Comparison of ENCODE assay signal across 9 cellular contexts in the genomic region with DNA sequence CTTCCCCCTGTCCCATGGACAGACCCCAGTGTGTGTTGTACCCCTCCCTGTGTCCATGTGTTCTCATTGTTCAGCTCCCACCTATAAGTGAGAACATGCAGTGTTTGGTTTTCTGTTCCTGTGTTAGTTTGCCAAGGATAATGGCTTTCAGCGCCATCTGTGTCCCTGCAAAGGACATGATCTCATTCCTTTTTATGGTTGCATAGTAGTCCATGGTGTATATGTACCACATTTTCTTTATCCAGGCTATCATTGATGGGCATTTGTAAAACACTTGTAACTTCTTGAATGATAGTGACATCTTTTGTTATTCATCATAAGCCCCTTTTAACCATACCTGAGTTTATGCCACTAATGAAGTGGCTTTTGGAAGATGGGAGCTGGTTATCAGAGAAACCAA. TPM values are rescaled to one million over a fixed set of nuclear protein-coding genes. Genes with fewer than 3 reads are reported as not detected.
DNase-seq lines count a peak whose midpoint lies in the region; ATAC-seq and TF ChIP-seq lines count a peak whose summit lies in the region.
"Not testable (repeated sequence)": the region's sequence is repeated elsewhere in the genome, so short reads cannot be mapped to it uniquely, and the experiment has no call there.
"Had no signal": no experiment of that assay in that cellular context is flagged by ENCODE, and none has a peak within 500 bp of the region (broad histone marks: within the 10 kb centered on the region; RNA-seq: fewer than 3 reads in every experiment).

No MANE protein-coding gene starts in this region.

- H3K27me3 ChIP-seq in CD4-positive, alpha-beta T cell (ENCODE audit: control insufficient read depth, insufficient read depth, low read length) = not testable (repeated sequence)

- not testable (repeated sequence) for ATAC-seq in CD4-positive, alpha-beta T cell (ENCODE audit: poor library complexity); SK-N-SH treated with all-trans-retinoic acid at 6 μM for 48 hours; memory B cell (ENCODE audit: low read depth)

- H3K4me1 Mint-ChIP-seq in CD4-positive, alpha-beta T cell (ENCODE audit: low read depth) = peaks cover 31% of the 10 kb centered on the region
- peaks cover 17% of the 10 kb centered on the region for H3K4me1 Mint-ChIP-seq in activated T-helper 2 cell treated with anti-CD3 and anti-CD28 coated beads, Interferon-gamma antibody, Interleukin-2, Interleukin-4, amounts not matched to agents 10 μg/mL and 5 μg/mL and 100 μg/mL, durations not matched to agents 14 hours and 24 hours and 36 hours (ENCODE audit: low read depth)
- H3K4me1 Mint-ChIP-seq in dendritic cell treated with granulocyte-macrophage colony-stimulating factor and Interleukin-4, amounts not matched to agents 40 ng/mL and 50 ng/mL, for 4 days (ENCODE audit: low read depth) = peaks cover 21% of the 10 kb centered on the region
- not testable (repeated sequence) for H3K4me1 Mint-ChIP-seq in memory B cell
- peaks cover 23% of the 10 kb centered on the region for H3K4me1 Mint-ChIP-seq in neural crest cell
- H3K4me1 Mint-ChIP-seq in type B pancreatic cell (ENCODE audit: unreplicated experiment) = peaks cover 17% of the 10 kb centered on the region

- CTCF ChIA-PET in CD4-positive, alpha-beta T cell (lab: Charles Lee) = interaction anchor here (1.2 to 2.0 kb wide), 2 partner anchors 21 to 140 kb away, joined by 4 to 9 read pairs; no protein-coding TSS in a partner anchor

- H3K27me3 Mint-ChIP-seq in CD4-positive, alpha-beta T cell; dendritic cell treated with granulocyte-macrophage colony-stimulating factor and Interleukin-4, amounts not matched to agents 40 ng/mL and 50 ng/mL, for 4 days; memory B cell: not testable (repeated sequence)
- peaks cover 20% of the 10 kb centered on the region for H3K27me3 Mint-ChIP-seq in activated T-helper 2 cell treated with anti-CD3 and anti-CD28 coated beads, Interferon-gamma antibody, Interleukin-2, Interleukin-4, amounts not matched to agents 10 μg/mL and 5 μg/mL and 100 μg/mL, durations not matched to agents 14 hours and 24 hours and 36 hours (ENCODE audit: low read depth)
- H3K27me3 Mint-ChIP-seq in neural crest cell (ENCODE audit: low read depth) (peaks cover 46% of the 10 kb centered on the region), type B pancreatic cell (peaks cover 41% of the 10 kb centered on the region)

- not testable (repeated sequence) for DNase-seq in CD4-positive, alpha-beta T cell; activated T-helper 2 cell treated with anti-CD3 and anti-CD28 coated beads, Interferon-gamma antibody, Interleukin-2, Interleukin-4, amounts not matched to agents 10 μg/mL and 5 μg/mL and 100 μg/mL, durations not matched to agents 14 hours and 24 hours and 36 hours (ENCODE audit: low spot score); memory B cell (ENCODE audit: low spot score in 2 of 2); neural crest cell (ENCODE audit: low read depth, low spot score); type B pancreatic cell (ENCODE audit: extremely low spot score, unreplicated experiment)

- H3K27ac Mint-ChIP-seq in CD4-positive, alpha-beta T cell = peak overlapping the region; percentile 69
- not testable (repeated sequence) for H3K27ac Mint-ChIP-seq in activated T-helper 2 cell treated with anti-CD3 and anti-CD28 coated beads, Interferon-gamma antibody, Interleukin-2, Interleukin-4, amounts not matched to agents 10 μg/mL and 5 μg/mL and 100 μg/mL, durations not matched to agents 14 hours and 24 hours and 36 hours; memory B cell; neural crest cell (ENCODE audit: unreplicated experiment)
- H3K27ac Mint-ChIP-seq in dendritic cell treated with granulocyte-macrophage colony-stimulating factor and Interleukin-4, amounts not matched to agents 40 ng/mL and 50 ng/mL, for 4 days = peak overlapping the region; percentile 50
- peak overlapping the region; percentile 48 for H3K27ac Mint-ChIP-seq in type B pancreatic cell

- H3K9me3 Mint-ChIP-seq in CD4-positive, alpha-beta T cell; activated T-helper 2 cell treated with anti-CD3 and anti-CD28 coated beads, Interferon-gamma antibody, Interleukin-2, Interleukin-4, amounts not matched to agents 10 μg/mL and 5 μg/mL and 100 μg/mL, durations not matched to agents 14 hours and 24 hours and 36 hours; dendritic cell treated with granulocyte-macrophage colony-stimulating factor and Interleukin-4, amounts not matched to agents 40 ng/mL and 50 ng/mL, for 4 days; memory B cell; neural crest cell; type B pancreatic cell: not testable (repeated sequence)

- not testable (repeated sequence) for TF ChIP-seq CTCF in CD4-positive, alpha-beta T cell (IDR thresholded peaks at IDR 0.05); neural crest cell (conservative IDR thresholded peaks at IDR 0.05); type B pancreatic cell (conservative IDR thresholded peaks at IDR 0.05)

- H3K4me3 Mint-ChIP-seq in CD4-positive, alpha-beta T cell = peak overlapping the region; percentile 70
- H3K4me3 Mint-ChIP-seq in activated T-helper 2 cell treated with anti-CD3 and anti-CD28 coated beads, Interferon-gamma antibody, Interleukin-2, Interleukin-4, amounts not matched to agents 10 μg/mL and 5 μg/mL and 100 μg/mL, durations not matched to agents 14 hours and 24 hours and 36 hours (ENCODE audit: low read depth) = peak overlapping the region; percentile 11
- H3K4me3 Mint-ChIP-seq in dendritic cell treated with granulocyte-macrophage colony-stimulating factor and Interleukin-4, amounts not matched to agents 40 ng/mL and 50 ng/mL, for 4 days = not testable (repeated sequence)
- H3K4me3 Mint-ChIP-seq in memory B cell (peak overlapping the region; percentile 27), neural crest cell (peak overlapping the region; percentile 73), type B pancreatic cell (peak overlapping the region; percentile 18)

- POLR2A ChIA-PET in CD4-positive, alpha-beta T cell (lab: Charles Lee) = not testable (repeated sequence)

- not testable (repeated sequence) for H3K9me3 ChIP-seq in CD4-positive, alpha-beta T cell (ENCODE audit: control insufficient read depth, low read length)

- peaks cover 23% of the 10 kb centered on the region for H3K36me3 Mint-ChIP-seq in CD4-positive, alpha-beta T cell (ENCODE audit: low read depth)
- peaks cover 22% of the 10 kb centered on the region for H3K36me3 Mint-ChIP-seq in activated T-helper 2 cell treated with anti-CD3 and anti-CD28 coated beads, Interferon-gamma antibody, Interleukin-2, Interleukin-4, amounts not matched to agents 10 μg/mL and 5 μg/mL and 100 μg/mL, durations not matched to agents 14 hours and 24 hours and 36 hours (ENCODE audit: low read depth)
- peaks cover 20% of the 10 kb centered on the region for H3K36me3 Mint-ChIP-seq in dendritic cell treated with granulocyte-macrophage colony-stimulating factor and Interleukin-4, amounts not matched to agents 40 ng/mL and 50 ng/mL, for 4 days (ENCODE audit: low read depth)
- H3K36me3 Mint-ChIP-seq in memory B cell; neural crest cell (ENCODE audit: low read depth); type B pancreatic cell: not testable (repeated sequence)

- intact Hi-C loops in CD4-positive, alpha-beta T cell (cut with DNase I, micrococcal nuclease) = loop anchor here (5.0 kb wide), 5 partner anchors 87 to 912 kb away; partner anchors contain the start of genes H2AZ2 (in 1 of the 2) and YKT6 (in 1 of the 2)
- intact Hi-C loops in activated T-helper 2 cell treated with anti-CD3 and anti-CD28 coated beads, Interferon-gamma antibody, Interleukin-2, Interleukin-4, amounts not matched to agents 10 μg/mL and 5 μg/mL and 100 μg/mL, durations not matched to agents 14 hours and 24 hours and 36 hours (cut with micrococcal nuclease) = loop anchor here (5.0 kb wide), 2 partner anchors 257 to 532 kb away; partner anchors contain the start of gene TMED4
- intact Hi-C loops in dendritic cell treated with granulocyte-macrophage colony-stimulating factor and Interleukin-4, amounts not matched to agents 40 ng/mL and 50 ng/mL, for 4 days (cut with micrococcal nuclease) = loop anchor here (5.0 kb wide), 1 partner anchor 127 kb away; no protein-coding TSS in a partner anchor

- H3K27ac ChIP-seq in CD4-positive, alpha-beta T cell (ENCODE audit: low read depth, low read length) = not testable (repeated sequence)

TF ChIP-seq in SK-N-SH treated with all-trans-retinoic acid at 6 μM for 48 hours, 23 proteins besides CTCF, POLR2A, EP300 and RAD21:
- peak; percentile 63 for TF ChIP-seq ZNF8 (CRISPR knock-in tag; IDR thresholded peaks at IDR 0.05)

RNA-seq across cellular contexts. Expression of gene TBRG4, which starts 2.8 kb away (rescaled TPM):
- 100 to 1,000 TPM; 104 to 105 TPM for total RNA-seq in CD4-positive, alpha-beta T cell
- total RNA-seq in activated T-helper 2 cell treated with anti-CD3 and anti-CD28 coated beads, Interferon-gamma antibody, Interleukin-2, Interleukin-4, amounts not matched to agents 10 μg/mL and 5 μg/mL and 100 μg/mL, durations not matched to agents 14 hours and 24 hours and 36 hours = 167 and 180 TPM in 2 replicates
- 104 and 109 TPM in 2 replicates for total RNA-seq in neural crest cell
- 88.2 and 98.3 TPM in 2 replicates for total RNA-seq in type B pancreatic cell (ENCODE audit: low replicate concordance)

RNA-seq across cellular contexts. Expression of gene NACAD, which starts 25.5 kb away (rescaled TPM):
- under 1 TPM; 0.08 to 0.14 TPM for total RNA-seq in CD4-positive, alpha-beta T cell
- total RNA-seq in activated T-helper 2 cell treated with anti-CD3 and anti-CD28 coated beads, Interferon-gamma antibody, Interleukin-2, Interleukin-4, amounts not matched to agents 10 μg/mL and 5 μg/mL and 100 μg/mL, durations not matched to agents 14 hours and 24 hours and 36 hours = 0.30 and 0.52 TPM in 2 replicates
- total RNA-seq in neural crest cell (7.2 and 9.7 TPM in 2 replicates), type B pancreatic cell (ENCODE audit: low replicate concordance) (7.3 and 12.5 TPM in 2 replicates)

RNA-seq across cellular contexts. Expression of gene RAMP3, which starts 43.3 kb away (rescaled TPM):
- not detected for total RNA-seq in CD4-positive, alpha-beta T cell
- 0.14 TPM in 2 replicates for total RNA-seq in activated T-helper 2 cell treated with anti-CD3 and anti-CD28 coated beads, Interferon-gamma antibody, Interleukin-2, Interleukin-4, amounts not matched to agents 10 μg/mL and 5 μg/mL and 100 μg/mL, durations not matched to agents 14 hours and 24 hours and 36 hours
- total RNA-seq in neural crest cell (not detected in 2 replicates), type B pancreatic cell (ENCODE audit: low replicate concordance) (0.48 and 0.70 TPM in 2 replicates)
- total RNA-seq: Caco-2; CD8-positive, alpha-beta T cell had no signal
